ENCODE assay signal across 11 cellular contexts in the genomic region with DNA sequence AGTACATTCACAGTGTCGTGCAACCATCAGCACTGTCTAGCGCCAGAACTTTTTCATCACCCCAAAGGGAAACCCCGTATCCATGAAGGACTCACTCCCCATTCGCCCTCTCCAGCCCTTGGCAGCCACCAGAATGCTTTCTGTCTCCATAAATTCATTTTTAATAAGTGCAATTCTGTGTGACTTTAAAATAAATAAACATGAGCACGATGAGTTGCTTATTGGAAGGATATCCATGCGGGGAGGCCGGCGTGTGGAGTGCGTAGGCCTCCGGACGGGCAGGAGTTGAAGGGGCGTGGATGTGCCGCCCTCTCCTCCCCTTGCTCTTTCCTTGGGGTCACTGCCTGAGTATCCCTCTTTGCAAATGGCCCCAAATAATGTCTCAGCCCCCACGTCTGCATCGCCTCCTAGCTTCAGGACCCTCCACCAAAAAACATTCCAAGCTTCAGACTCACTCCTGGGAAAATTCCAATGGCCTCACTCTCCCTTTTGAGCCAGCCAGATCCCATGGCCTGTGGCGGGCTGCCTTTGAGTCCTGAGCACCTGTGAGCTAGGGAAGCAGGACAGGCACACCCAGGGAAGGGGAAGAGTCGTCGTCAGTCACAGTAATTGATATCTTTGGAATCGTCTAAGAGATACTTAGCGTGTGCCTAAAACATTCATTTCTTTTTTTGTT.
DNase-seq lines count a peak whose midpoint lies in the region; ATAC-seq and TF ChIP-seq lines count a peak whose summit lies in the region.
"Had no signal": no experiment of that assay in that cellular context is flagged by ENCODE, and none has a peak within 500 bp of the region (broad histone marks: within the 10 kb centered on the region; RNA-seq: fewer than 3 reads in every experiment).

No MANE protein-coding gene starts in this region.

- H3K79me2 ChIP-seq in Karpas-422 (ENCODE audit: low read length), result peaks cover 30% of the 10 kb centered on the region

- H3K36me3 Mint-ChIP-seq in CD4-positive, alpha-beta T cell (ENCODE audit: low read depth), result peaks cover 48% of the 10 kb centered on the region
- peaks cover 5% of the 10 kb centered on the region for H3K36me3 Mint-ChIP-seq in neural crest cell (ENCODE audit: low read depth)

- H3K4me3 ChIP-seq in Karpas-422 (ENCODE audit: low read length) (no peak overlapping the region), dorsolateral prefrontal cortex (no peak overlapping the region), H7 (ENCODE audit: insufficient read depth, low read depth, low read length) (no peak overlapping the region)
- H3K4me3 ChIP-seq: tibial artery had no signal

- no peaks in the 10 kb centered on the region for H3K9me3 ChIP-seq in CD4-positive, alpha-beta T cell (ENCODE audit: control insufficient read depth, low read length)
- no peaks in the 10 kb centered on the region for H3K9me3 ChIP-seq in Karpas-422 (ENCODE audit: low read length)
- H3K9me3 ChIP-seq: tibial artery had no signal

- peak overlapping the region; percentile 98 for H3K27ac ChIP-seq in CD4-positive, alpha-beta T cell (ENCODE audit: low read depth, low read length)
- H3K27ac ChIP-seq in Karpas-422 (ENCODE audit: low read length) (peak overlapping the region; percentile 100), dorsolateral prefrontal cortex (peak overlapping the region in 33 of 59 donors; percentile 0 to 98 (median 53))
- H3K27ac ChIP-seq: tibial artery had no signal

- no peaks in the 10 kb centered on the region for H3K27me3 Mint-ChIP-seq in CD4-positive, alpha-beta T cell
- peaks cover 7% of the 10 kb centered on the region for H3K27me3 Mint-ChIP-seq in neural crest cell (ENCODE audit: low read depth)

- no peak for ATAC-seq in CD4-positive, alpha-beta T cell (ENCODE audit: poor library complexity)
- ATAC-seq in HG03196 (IDR thresholded peaks at IDR 0.05; ENCODE audit: unreplicated experiment), result no peak

- peak overlapping the region; percentile 89 for H3K4me3 Mint-ChIP-seq in CD4-positive, alpha-beta T cell
- peak overlapping the region; percentile 39 for H3K4me3 Mint-ChIP-seq in neural crest cell

- no peak for TF ChIP-seq CTCF in CD4-positive, alpha-beta T cell (IDR thresholded peaks at IDR 0.05)
- no peak for TF ChIP-seq CTCF in dorsolateral prefrontal cortex (IDR thresholded peaks at IDR 0.05 in 54 of 56, conservative IDR thresholded peaks at IDR 0.05 in 2 of 56; ENCODE audit: low read depth in 1 of 56, partially characterized antibody in 56 of 56)
- no peak for TF ChIP-seq CTCF in neural crest cell (conservative IDR thresholded peaks at IDR 0.05)

- H2AFZ ChIP-seq in Karpas-422 (ENCODE audit: low read length), result no peak overlapping the region

- H3K9me3 Mint-ChIP-seq in CD4-positive, alpha-beta T cell, result no peaks in the 10 kb centered on the region
- no peaks in the 10 kb centered on the region for H3K9me3 Mint-ChIP-seq in neural crest cell

- peak overlapping the region; percentile 54 for H3K4me2 ChIP-seq in Karpas-422 (ENCODE audit: low read depth, low read length, poor library complexity, severe bottlenecking)

- POLR2A ChIA-PET in CD4-positive, alpha-beta T cell (lab: Charles Lee), result interaction anchor here (0.9 to 29.0 kb wide), 6 partner anchors 11 to 48 kb away, joined by 4 to 681 read pairs (median 20); no protein-coding TSS in a partner anchor

- H3K9me2 ChIP-seq in Karpas-422 (replicated peaks; ENCODE audit: insufficient read depth, low read length), result no peaks in the 10 kb centered on the region

- peaks cover 89% of the 10 kb centered on the region for H3K4me1 Mint-ChIP-seq in CD4-positive, alpha-beta T cell (ENCODE audit: low read depth)
- peaks cover 80% of the 10 kb centered on the region for H3K4me1 Mint-ChIP-seq in neural crest cell

- intact Hi-C loops in CD4-positive, alpha-beta T cell (cut with DNase I, micrococcal nuclease), result loop anchor here in 1 of 2 experiments (10.0 kb wide), 1 partner anchor 688 kb away; the partner anchor contains the start of gene TMC8
- intact Hi-C loops in dorsolateral prefrontal cortex (cut with DNase I), result no loop called here

- no peaks in the 10 kb centered on the region for H4K20me1 ChIP-seq in Karpas-422 (ENCODE audit: insufficient read depth, low read depth, low read length)

- peak overlapping the region; percentile 93 for H3K27ac Mint-ChIP-seq in CD4-positive, alpha-beta T cell
- H3K27ac Mint-ChIP-seq in neural crest cell (ENCODE audit: unreplicated experiment), result peak overlapping the region; percentile 43

- H3K27me3 ChIP-seq in CD4-positive, alpha-beta T cell (ENCODE audit: control insufficient read depth, insufficient read depth, low read length), result no peaks in the 10 kb centered on the region
- H3K27me3 ChIP-seq in Karpas-422 (ENCODE audit: low read length) (no peaks in the 10 kb centered on the region), dorsolateral prefrontal cortex (no peaks in the 10 kb centered on the region), H7 (ENCODE audit: control insufficient read depth, insufficient read depth, low read length) (no peaks in the 10 kb centered on the region)
- H3K27me3 ChIP-seq: tibial artery had no signal

- H3K9ac ChIP-seq in Karpas-422 (ENCODE audit: low read length), result peak overlapping the region; percentile 72

- CTCF ChIA-PET in CD4-positive, alpha-beta T cell (lab: Charles Lee), result interaction anchor here (0.9 to 1.4 kb wide), 2 partner anchors 11 to 16 kb away, joined by 3 read pairs; no protein-coding TSS in a partner anchor

- no peak for DNase-seq in CD4-positive, alpha-beta T cell
- no peak for DNase-seq in Karpas-422
- DNase-seq in dorsolateral prefrontal cortex, result no peak
- no peak for DNase-seq in neural crest cell (ENCODE audit: low read depth, low spot score)
- no peak for DNase-seq in H7
- no peak for DNase-seq in HUDEP-2 (lab: John Stamatoyannopoulos, UW; ENCODE audit: unreplicated experiment in 76 of 76)
- DNase-seq in NCI-H1436 treated with DMSO at 0.1 percent for 48 hours (lab: John Stamatoyannopoulos, UW), result no peak
- DNase-seq: DMS53, NCI-H1436, tibial artery had no signal

- H3K4me1 ChIP-seq in Karpas-422 (ENCODE audit: low read length), result peaks cover 67% of the 10 kb centered on the region

- H3K36me3 ChIP-seq in Karpas-422 (ENCODE audit: insufficient read depth, low read length), result no peaks in the 10 kb centered on the region
- H3K36me3 ChIP-seq in H7 (replicated peaks; ENCODE audit: control insufficient read depth, insufficient read depth, low read length), result no peaks in the 10 kb centered on the region
- H3K36me3 ChIP-seq: tibial artery had no signal
